Comparison of ENCODE assay signal across 8 cellular contexts in genomic region chr6:166307082-166307980, GRCh38.
DNase-seq lines count a peak whose midpoint lies in the region; ATAC-seq lines count a peak whose summit lies in the region.

No MANE protein-coding gene starts in this region.

- H3K27me3 Mint-ChIP-seq in activated naive CD4-positive, alpha-beta T cell treated with anti-CD3 and anti-CD28 coated beads, Interleukin-2, amount 50 U/mL, for 24 hours, result peaks cover 25% of the 10 kb centered on the region

- DNase-seq in AG20443 (ENCODE audit: low spot score) (peak; percentile 43), kidney tubule cell (ENCODE audit: low spot score) (peak; percentile 19), superior temporal gyrus (ENCODE audit: extremely low spot score) (peak; percentile 60), ACHN (no peak), AG08395 (ENCODE audit: low spot score) (no peak)

- no peaks in the 10 kb centered on the region for H3K9me3 Mint-ChIP-seq in activated naive CD4-positive, alpha-beta T cell treated with anti-CD3 and anti-CD28 coated beads, Interleukin-2, amount 50 U/mL, for 24 hours

- H3K4me3 Mint-ChIP-seq in activated naive CD4-positive, alpha-beta T cell treated with anti-CD3 and anti-CD28 coated beads, Interleukin-2, amount 50 U/mL, for 24 hours, result peak overlapping the region; percentile 42

- peaks cover 5% of the 10 kb centered on the region for H3K4me1 Mint-ChIP-seq in activated naive CD4-positive, alpha-beta T cell treated with anti-CD3 and anti-CD28 coated beads, Interleukin-2, amount 50 U/mL, for 24 hours

- no peak overlapping the region for H3K27ac Mint-ChIP-seq in activated naive CD4-positive, alpha-beta T cell treated with anti-CD3 and anti-CD28 coated beads, Interleukin-2, amount 50 U/mL, for 24 hours

- no peaks in the 10 kb centered on the region for H3K36me3 Mint-ChIP-seq in activated naive CD4-positive, alpha-beta T cell treated with anti-CD3 and anti-CD28 coated beads, Interleukin-2, amount 50 U/mL, for 24 hours

- peak; percentile 20 for ATAC-seq in GM18858 (IDR thresholded peaks at IDR 0.05; ENCODE audit: unreplicated experiment)
- peak; percentile 33 for ATAC-seq in HG03135 (IDR thresholded peaks at IDR 0.05; ENCODE audit: unreplicated experiment)

- in situ Hi-C loops in ACHN (cut with HindIII; ENCODE audit: low pct_ligation_motif_present, low pct_unique_long_range_greater_than_20kb, low sequenced_read_pairs), result no loop called here

Comparison
In these comparisons a context has a peak if more than half of its experiments do, and no peak if none do; other contexts are left out.
1. DNase-seq: peak in AG20443 (single experiment), kidney tubule cell (single experiment) and superior temporal gyrus (single experiment); none in ACHN (single experiment) and AG08395 (single experiment).